ENCODE assay signal across 1 cellular context in the genomic region with DNA sequence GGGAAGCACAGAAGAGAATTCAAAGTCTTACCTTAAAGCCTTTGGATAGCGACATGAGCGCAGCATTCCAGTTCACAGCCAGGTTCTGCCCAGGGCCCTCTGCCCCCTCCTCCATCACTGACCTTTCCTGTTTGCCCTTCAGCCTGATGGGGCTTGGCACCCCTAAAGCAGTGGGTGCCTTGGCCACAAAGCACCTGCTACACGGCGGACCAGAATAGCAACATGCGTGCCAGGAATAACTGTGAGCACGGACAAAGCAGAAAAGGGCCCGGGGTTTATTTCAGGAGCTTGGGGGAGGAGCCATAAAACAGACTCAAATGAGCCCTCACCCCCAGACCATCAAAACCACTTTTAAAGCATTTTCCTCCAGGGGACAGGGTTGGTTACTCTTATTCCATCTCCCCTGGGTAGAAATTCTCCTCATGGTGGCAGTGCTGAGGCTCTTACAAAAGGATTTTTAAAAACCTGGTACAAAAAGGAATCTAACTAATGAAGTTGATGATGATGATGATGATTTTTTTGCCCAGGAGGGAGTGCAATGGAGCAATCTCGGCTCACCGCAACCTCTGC.
TF ChIP-seq lines count a peak whose summit lies in the region.

No MANE protein-coding gene starts in this region.

TF ChIP-seq in H1, 55 proteins besides CTCF, POLR2A, EP300 and RAD21:
- TF ChIP-seq YY1 (IDR thresholded peaks at IDR 0.05; ENCODE audit: low read depth, low read length) (no peak), CHD2 (IDR thresholded peaks at IDR 0.05; ENCODE audit: low read length) (no peak)
- TF ChIP-seq, protein P1, sequence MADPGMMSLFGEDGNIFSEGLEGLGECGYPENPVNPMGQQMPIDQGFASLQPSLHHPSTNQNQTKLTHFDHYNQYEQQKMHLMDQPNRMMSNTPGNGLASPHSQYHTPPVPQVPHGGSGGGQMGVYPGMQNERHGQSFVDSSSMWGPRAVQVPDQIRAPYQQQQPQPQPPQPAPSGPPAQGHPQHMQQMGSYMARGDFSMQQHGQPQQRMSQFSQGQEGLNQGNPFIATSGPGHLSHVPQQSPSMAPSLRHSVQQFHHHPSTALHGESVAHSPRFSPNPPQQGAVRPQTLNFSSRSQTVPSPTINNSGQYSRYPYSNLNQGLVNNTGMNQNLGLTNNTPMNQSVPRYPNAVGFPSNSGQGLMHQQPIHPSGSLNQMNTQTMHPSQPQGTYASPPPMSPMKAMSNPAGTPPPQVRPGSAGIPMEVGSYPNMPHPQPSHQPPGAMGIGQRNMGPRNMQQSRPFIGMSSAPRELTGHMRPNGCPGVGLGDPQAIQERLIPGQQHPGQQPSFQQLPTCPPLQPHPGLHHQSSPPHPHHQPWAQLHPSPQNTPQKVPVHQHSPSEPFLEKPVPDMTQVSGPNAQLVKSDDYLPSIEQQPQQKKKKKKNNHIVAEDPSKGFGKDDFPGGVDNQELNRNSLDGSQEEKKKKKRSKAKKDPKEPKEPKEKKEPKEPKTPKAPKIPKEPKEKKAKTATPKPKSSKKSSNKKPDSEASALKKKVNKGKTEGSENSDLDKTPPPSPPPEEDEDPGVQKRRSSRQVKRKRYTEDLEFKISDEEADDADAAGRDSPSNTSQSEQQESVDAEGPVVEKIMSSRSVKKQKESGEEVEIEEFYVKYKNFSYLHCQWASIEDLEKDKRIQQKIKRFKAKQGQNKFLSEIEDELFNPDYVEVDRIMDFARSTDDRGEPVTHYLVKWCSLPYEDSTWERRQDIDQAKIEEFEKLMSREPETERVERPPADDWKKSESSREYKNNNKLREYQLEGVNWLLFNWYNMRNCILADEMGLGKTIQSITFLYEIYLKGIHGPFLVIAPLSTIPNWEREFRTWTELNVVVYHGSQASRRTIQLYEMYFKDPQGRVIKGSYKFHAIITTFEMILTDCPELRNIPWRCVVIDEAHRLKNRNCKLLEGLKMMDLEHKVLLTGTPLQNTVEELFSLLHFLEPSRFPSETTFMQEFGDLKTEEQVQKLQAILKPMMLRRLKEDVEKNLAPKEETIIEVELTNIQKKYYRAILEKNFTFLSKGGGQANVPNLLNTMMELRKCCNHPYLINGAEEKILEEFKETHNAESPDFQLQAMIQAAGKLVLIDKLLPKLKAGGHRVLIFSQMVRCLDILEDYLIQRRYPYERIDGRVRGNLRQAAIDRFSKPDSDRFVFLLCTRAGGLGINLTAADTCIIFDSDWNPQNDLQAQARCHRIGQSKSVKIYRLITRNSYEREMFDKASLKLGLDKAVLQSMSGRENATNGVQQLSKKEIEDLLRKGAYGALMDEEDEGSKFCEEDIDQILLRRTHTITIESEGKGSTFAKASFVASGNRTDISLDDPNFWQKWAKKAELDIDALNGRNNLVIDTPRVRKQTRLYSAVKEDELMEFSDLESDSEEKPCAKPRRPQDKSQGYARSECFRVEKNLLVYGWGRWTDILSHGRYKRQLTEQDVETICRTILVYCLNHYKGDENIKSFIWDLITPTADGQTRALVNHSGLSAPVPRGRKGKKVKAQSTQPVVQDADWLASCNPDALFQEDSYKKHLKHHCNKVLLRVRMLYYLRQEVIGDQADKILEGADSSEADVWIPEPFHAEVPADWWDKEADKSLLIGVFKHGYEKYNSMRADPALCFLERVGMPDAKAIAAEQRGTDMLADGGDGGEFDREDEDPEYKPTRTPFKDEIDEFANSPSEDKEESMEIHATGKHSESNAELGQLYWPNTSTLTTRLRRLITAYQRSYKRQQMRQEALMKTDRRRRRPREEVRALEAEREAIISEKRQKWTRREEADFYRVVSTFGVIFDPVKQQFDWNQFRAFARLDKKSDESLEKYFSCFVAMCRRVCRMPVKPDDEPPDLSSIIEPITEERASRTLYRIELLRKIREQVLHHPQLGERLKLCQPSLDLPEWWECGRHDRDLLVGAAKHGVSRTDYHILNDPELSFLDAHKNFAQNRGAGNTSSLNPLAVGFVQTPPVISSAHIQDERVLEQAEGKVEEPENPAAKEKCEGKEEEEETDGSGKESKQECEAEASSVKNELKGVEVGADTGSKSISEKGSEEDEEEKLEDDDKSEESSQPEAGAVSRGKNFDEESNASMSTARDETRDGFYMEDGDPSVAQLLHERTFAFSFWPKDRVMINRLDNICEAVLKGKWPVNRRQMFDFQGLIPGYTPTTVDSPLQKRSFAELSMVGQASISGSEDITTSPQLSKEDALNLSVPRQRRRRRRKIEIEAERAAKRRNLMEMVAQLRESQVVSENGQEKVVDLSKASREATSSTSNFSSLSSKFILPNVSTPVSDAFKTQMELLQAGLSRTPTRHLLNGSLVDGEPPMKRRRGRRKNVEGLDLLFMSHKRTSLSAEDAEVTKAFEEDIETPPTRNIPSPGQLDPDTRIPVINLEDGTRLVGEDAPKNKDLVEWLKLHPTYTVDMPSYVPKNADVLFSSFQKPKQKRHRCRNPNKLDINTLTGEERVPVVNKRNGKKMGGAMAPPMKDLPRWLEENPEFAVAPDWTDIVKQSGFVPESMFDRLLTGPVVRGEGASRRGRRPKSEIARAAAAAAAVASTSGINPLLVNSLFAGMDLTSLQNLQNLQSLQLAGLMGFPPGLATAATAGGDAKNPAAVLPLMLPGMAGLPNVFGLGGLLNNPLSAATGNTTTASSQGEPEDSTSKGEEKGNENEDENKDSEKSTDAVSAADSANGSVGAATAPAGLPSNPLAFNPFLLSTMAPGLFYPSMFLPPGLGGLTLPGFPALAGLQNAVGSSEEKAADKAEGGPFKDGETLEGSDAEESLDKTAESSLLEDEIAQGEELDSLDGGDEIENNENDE (IDR thresholded peaks at IDR 0.05; ENCODE audit: insufficient replicate concordance, low read length), result no peak
TF ChIP-seq in H1: peak in this region for 0.
